Comparison of ENCODE assay signal across 1 cellular context in the genomic region with DNA sequence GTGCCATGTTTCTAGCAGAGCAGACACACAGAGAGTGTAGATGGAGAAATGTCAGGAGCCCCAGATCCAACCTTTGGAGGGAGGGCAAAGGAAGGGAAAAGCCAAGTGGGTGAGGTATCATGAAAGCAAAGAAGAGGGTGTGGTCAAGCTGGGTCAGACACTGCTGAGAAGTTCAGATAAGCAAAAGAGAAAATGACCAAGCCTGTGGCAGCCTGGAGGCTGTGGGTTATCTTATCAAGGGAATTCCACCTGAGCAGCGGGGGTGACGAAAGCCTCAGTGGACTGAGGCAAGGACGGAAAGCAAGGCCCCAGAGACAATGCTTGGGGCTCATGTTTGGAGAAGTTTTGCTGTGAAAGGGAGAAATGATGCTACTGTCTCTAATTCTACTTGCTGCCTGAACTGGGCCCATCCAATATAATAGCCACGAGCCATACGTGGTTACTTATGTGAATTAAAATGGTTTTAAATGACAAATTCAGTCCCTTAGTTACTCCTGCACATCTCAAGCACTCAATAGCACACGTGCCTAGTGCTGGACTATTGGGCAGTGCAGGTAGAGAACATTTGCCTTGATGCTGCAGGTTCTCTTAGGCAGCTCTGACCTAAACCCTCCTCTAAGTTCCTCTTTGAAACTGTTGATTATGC.
TF ChIP-seq lines count a peak whose summit lies in the region.

No MANE protein-coding gene starts in this region.

TF ChIP-seq in HEK293, 187 proteins besides CTCF, POLR2A, EP300 and RAD21 (continued from another document):
- no peak for TF ChIP-seq ZBTB48 (tag by site-specific recombination; IDR thresholded peaks at IDR 0.05)
- no peak for TF ChIP-seq ZNF221 (tag by site-specific recombination; IDR thresholded peaks at IDR 0.05; ENCODE audit: borderline replicate concordance)
- TF ChIP-seq ZNF544 (tag by site-specific recombination; IDR thresholded peaks at IDR 0.05) = no peak
- TF ChIP-seq, protein P1, sequence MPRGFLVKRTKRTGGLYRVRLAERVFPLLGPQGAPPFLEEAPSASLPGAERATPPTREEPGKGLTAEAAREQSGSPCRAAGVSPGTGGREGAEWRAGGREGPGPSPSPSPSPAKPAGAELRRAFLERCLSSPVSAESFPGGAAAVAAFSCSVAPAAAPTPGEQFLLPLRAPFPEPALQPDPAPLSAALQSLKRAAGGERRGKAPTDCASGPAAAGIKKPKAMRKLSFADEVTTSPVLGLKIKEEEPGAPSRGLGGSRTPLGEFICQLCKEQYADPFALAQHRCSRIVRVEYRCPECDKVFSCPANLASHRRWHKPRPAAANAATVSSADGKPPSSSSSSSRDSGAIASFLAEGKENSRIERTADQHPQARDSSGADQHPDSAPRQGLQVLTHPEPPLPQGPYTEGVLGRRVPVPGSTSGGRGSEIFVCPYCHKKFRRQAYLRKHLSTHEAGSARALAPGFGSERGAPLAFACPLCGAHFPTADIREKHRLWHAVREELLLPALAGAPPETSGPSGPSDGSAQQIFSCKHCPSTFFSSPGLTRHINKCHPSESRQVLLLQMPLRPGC (tag by site-specific recombination; IDR thresholded peaks at IDR 0.05) = no peak
